Comparison of ENCODE assay signal across 8 cellular contexts in the genomic region with DNA sequence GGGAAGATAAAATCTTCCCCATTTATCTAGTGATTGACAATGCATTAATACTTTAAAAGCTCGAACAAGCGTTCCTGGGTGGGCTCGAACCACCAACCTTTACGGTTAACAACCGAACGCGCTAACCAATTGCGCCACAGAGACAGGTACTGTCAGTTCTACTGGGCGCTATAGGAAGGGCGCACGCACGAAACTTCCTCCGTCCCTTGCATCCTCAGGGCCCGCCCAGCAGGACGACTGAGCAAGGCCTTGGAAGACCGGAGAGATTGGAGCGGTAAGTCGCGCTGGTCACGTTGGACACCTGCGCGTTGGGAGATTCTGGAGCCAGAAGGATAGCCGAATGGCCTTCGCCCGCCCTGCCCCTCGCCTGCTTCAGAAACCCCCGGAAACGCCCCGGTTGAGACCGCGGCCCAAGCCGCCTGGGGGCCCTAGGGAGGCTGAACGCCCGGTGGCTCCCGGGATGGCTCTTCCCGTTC. TPM values are rescaled to one million over a fixed set of nuclear protein-coding genes. Genes with fewer than 3 reads are reported as not detected.
A peak's percentile ranks its signal among the peaks of the same experiment; 100 is the strongest.
DNase-seq lines count a peak whose midpoint lies in the region; FAIRE-seq and TF ChIP-seq lines count a peak whose summit lies in the region.
"Not testable (repeated sequence)": the region's sequence is repeated elsewhere in the genome, so short reads cannot be mapped to it uniquely, and the experiment has no call there.

No MANE protein-coding gene starts in this region.

- not testable (repeated sequence) for TF ChIP-seq CTCF in mammary epithelial cell (conservative IDR thresholded peaks at IDR 0.05 in 1 of 2, IDR thresholded peaks at IDR 0.05 in 1 of 2; ENCODE audit: extremely low read depth in 1 of 2, insufficient read depth in 1 of 2, low read depth in 1 of 2, low read length in 2 of 2); glutamatergic neuron (IDR thresholded peaks at IDR 0.05; ENCODE audit: partially characterized antibody, unreplicated experiment); testis (IDR thresholded peaks at IDR 0.05)

- in situ Hi-C loops in G401 (cut with HindIII; ENCODE audit: low sequenced_read_pairs); mammary epithelial cell (cut with MboI; ENCODE audit: low sequenced_read_pairs in 2 of 2): not testable (repeated sequence)

- not testable (repeated sequence) for H3K9ac ChIP-seq in mammary epithelial cell (ENCODE audit: insufficient read depth, low read length)

- not testable (repeated sequence) for H3K4me1 Mint-ChIP-seq in glutamatergic neuron (ENCODE audit: low read depth, unreplicated experiment)

- not testable (repeated sequence) for H3K9me3 ChIP-seq in mammary epithelial cell (replicated peaks; ENCODE audit: insufficient read depth, low read length); mononuclear cell (ENCODE audit: low read depth, low read length); testis

- H3K4me1 ChIP-seq in mammary epithelial cell (ENCODE audit: insufficient read depth, low read length); mononuclear cell (ENCODE audit: insufficient read depth, low read length); testis: not testable (repeated sequence)

- not testable (repeated sequence) for H3K36me3 Mint-ChIP-seq in glutamatergic neuron (ENCODE audit: unreplicated experiment)

- H3K36me3 ChIP-seq in mammary epithelial cell (ENCODE audit: insufficient read depth, low read length); testis (ENCODE audit: low read depth, missing control alignments): not testable (repeated sequence)

- dilution Hi-C loops in mammary epithelial cell (cut with HindIII; ENCODE audit: low sequenced_read_pairs), result not testable (repeated sequence)

- H3K4me3 ChIP-seq in mammary epithelial cell (replicated peaks in 1 of 3; ENCODE audit: insufficient read depth in 1 of 3, low read depth in 2 of 3, low read length in 3 of 3) (peak overlapping the region in 1 of 3 experiments; percentile 32), mononuclear cell (ENCODE audit: low read length) (peak overlapping the region; percentile 46), testis (peak overlapping the region in 1 of 2 donors; percentile 24)

- peak overlapping the region; percentile 81 for H3K27ac Mint-ChIP-seq in glutamatergic neuron (ENCODE audit: unreplicated experiment)

- peak overlapping the region; percentile 5 for H2AFZ ChIP-seq in mammary epithelial cell (ENCODE audit: low read depth, low read length)

- CTCF ChIA-PET in mammary epithelial cell (lab: Charles Lee; ENCODE audit: low non-redundant PET), result not testable (repeated sequence)

- not testable (repeated sequence) for H3K27ac ChIP-seq in mammary epithelial cell (ENCODE audit: insufficient read depth, low read depth, low read length); testis

- H3K27me3 ChIP-seq in mammary epithelial cell (ENCODE audit: insufficient read depth, low read length); mononuclear cell (ENCODE audit: insufficient read depth, low read length); testis: not testable (repeated sequence)

- not testable (repeated sequence) for H3K27me3 Mint-ChIP-seq in glutamatergic neuron (ENCODE audit: unreplicated experiment)

- H3K4me2 ChIP-seq in mammary epithelial cell (ENCODE audit: insufficient read depth, low read depth, low read length), result peak overlapping the region; percentile 30

- WGBS in mammary epithelial cell (ENCODE audit: low coverage, missing lambda C conversion rate), result 25% methylated on average over 19 of the region's 36 CpGs
- WGBS in testis, 2 donors, result 5 to 31% methylated on average over 9 to 15 of the region's 36 CpGs

- DNase-seq in G401 (ENCODE audit: low spot score) (peak; percentile 69), RCC 7860 (ENCODE audit: low spot score) (peak; percentile 73), mammary epithelial cell (peak; percentile 78), glutamatergic neuron (peak; percentile 43), testis (peak; percentile 32)
- DNase-seq in activated CD8-positive, alpha-beta memory T cell treated with anti-CD3 and anti-CD28 coated beads, Interleukin-2, amount 50 U/mL, for 4 hours, result peak; percentile 59
- peak; percentile 49 to 58 (median 56) for DNase-seq in stimulated activated CD4-positive, alpha-beta T cell treated with anti-CD3 and anti-CD28 coated beads, Interleukin-12 subunit alpha, Interleukin-12 subunit beta, amount 100 ng/mL, for 48 hours (ENCODE audit: low read depth in 2 of 3, low spot score in 1 of 3)

- not testable (repeated sequence) for TF ChIP-seq POLR2A in testis (IDR thresholded peaks at IDR 0.05)

- not testable (repeated sequence) for H3K9me3 Mint-ChIP-seq in glutamatergic neuron (ENCODE audit: unreplicated experiment)

- BruUV-seq in mammary epithelial cell (replicated peaks; lab: Mats Ljungman, UMichigan), result not testable (repeated sequence)

- H3K4me3 Mint-ChIP-seq in glutamatergic neuron (ENCODE audit: unreplicated experiment), result peak overlapping the region; percentile 86

- FAIRE-seq in RCC 7860 (lab: Jason Lieb, UNC), result not testable (repeated sequence)

- H3K79me2 ChIP-seq in mammary epithelial cell (ENCODE audit: insufficient read depth, low read length), result not testable (repeated sequence)

- H4K20me1 ChIP-seq in mammary epithelial cell (ENCODE audit: insufficient read depth, low read length), result not testable (repeated sequence)

- intact Hi-C loops in mammary epithelial cell (cut with micrococcal nuclease); testis (cut with DNase I; ENCODE audit: low total_unique reads): not testable (repeated sequence)

RNA-seq across cellular contexts. Expression of gene PPIAL4C, which starts 25.3 kb away (rescaled TPM):
- total RNA-seq in G401 (2014; rRNA removed; shearing (Covaris generic)), result not detected in 2 replicates
- total RNA-seq in mammary epithelial cell (not detected), glutamatergic neuron (ENCODE audit: unreplicated experiment) (not detected), mononuclear cell (0.31 TPM), testis (not detected)
- polyA plus RNA-seq in mammary epithelial cell (not detected), testis (ENCODE audit: insufficient read depth, low read depth, low replicate concordance) (not detected)
- not detected for polyA minus RNA-seq in mammary epithelial cell
